14 cellular contexts compared by ENCODE assay signal in the genomic region with DNA sequence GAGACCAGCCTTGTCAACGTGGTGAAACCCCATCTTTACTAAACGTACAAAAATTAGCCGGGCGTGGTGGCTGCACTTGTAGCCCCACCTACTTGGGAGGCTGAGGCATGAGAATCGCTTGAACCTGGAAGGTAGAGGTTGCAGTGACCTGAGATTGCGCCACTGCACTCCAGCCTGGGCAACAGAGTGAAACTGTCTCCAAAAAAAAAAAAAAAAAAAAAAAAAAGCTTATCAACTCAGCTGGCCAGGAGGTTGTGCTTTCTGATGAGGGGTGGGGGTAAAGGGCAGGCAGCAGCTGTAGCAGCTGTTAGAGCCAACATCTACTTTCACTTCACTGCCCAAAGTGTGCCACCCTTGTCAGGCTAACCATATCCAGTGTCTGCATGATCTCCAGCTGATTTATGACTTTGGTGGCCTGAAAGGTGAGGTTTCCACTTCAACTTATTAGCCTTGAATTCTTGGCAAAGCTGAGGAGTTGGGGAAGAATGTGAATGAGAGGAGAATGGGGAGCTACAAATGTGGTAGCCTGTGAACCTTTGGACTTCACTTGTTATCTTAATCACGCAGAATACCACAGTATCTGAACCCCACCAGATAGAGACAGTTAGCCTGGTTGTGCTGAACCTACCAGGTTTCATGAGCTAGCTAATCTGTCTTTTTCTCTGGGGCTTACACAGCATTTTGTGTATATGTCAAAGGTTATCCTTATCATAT. TPM values are rescaled to one million over a fixed set of nuclear protein-coding genes. Genes with fewer than 3 reads are reported as not detected.
DNase-seq lines count a peak whose midpoint lies in the region; ATAC-seq, FAIRE-seq and TF ChIP-seq lines count a peak whose summit lies in the region.
"Had no signal": no experiment of that assay in that cellular context is flagged by ENCODE, and none has a peak within 500 bp of the region (broad histone marks: within the 10 kb centered on the region; RNA-seq: fewer than 3 reads in every experiment).

No MANE protein-coding gene starts in this region.

- H2AFZ ChIP-seq in astrocyte (ENCODE audit: low read depth, low read length), result no peak overlapping the region

- H3K4me3 ChIP-seq in A549 (no peak overlapping the region), astrocyte (ENCODE audit: insufficient read depth, low read depth, low read length) (no peak overlapping the region), liver (ENCODE audit: low read depth in 1 of 3, low read length in 3 of 3) (peak overlapping the region in 2 of 3 donors; percentile 4 to 14), suprapubic skin (no peak overlapping the region)

- H3K4me1 Mint-ChIP-seq in astrocyte (ENCODE audit: low read depth, unreplicated experiment), result peaks cover 40% of the 10 kb centered on the region

- H3K4me2 ChIP-seq in A549, result peak overlapping the region; percentile 74
- no peak overlapping the region for H3K4me2 ChIP-seq in astrocyte (ENCODE audit: low read length)

- TF ChIP-seq RAD21 in A549 (conservative IDR thresholded peaks at IDR 0.05 in 1 of 2, IDR thresholded peaks at IDR 0.05 in 1 of 2), result no peak
- TF ChIP-seq RAD21 in liver (IDR thresholded peaks at IDR 0.05), result peak in 1 of 2 donors; percentile 32

- no peak for TF ChIP-seq CTCF in A549 (IDR thresholded peaks at IDR 0.05)
- no peak for TF ChIP-seq CTCF in astrocyte (IDR thresholded peaks at IDR 0.05; ENCODE audit: insufficient read depth, low read depth, low read length)
- TF ChIP-seq CTCF in liver (IDR thresholded peaks at IDR 0.05; ENCODE audit: low read depth, low read length, missing input control), result no peak
- no peak for TF ChIP-seq CTCF in suprapubic skin (IDR thresholded peaks at IDR 0.05)

- peaks cover 13% of the 10 kb centered on the region for H4K20me1 ChIP-seq in astrocyte (ENCODE audit: insufficient read depth, low read length)

- H3K27ac ChIP-seq in A549, result peak overlapping the region; percentile 87 to 92
- H3K27ac ChIP-seq in astrocyte (ENCODE audit: low read depth, low read length), result peak overlapping the region; percentile 13
- H3K27ac ChIP-seq in liver (ENCODE audit: low read depth in 1 of 2, low read length in 2 of 2), result peak overlapping the region; percentile 80 to 83
- no peak overlapping the region for H3K27ac ChIP-seq in suprapubic skin

- no peak overlapping the region for H3K9ac ChIP-seq in astrocyte (ENCODE audit: low read length)
- H3K9ac ChIP-seq in liver (ENCODE audit: low read depth in 1 of 2, low read length in 2 of 2), result no peak overlapping the region

- H3K79me2 ChIP-seq in astrocyte (ENCODE audit: insufficient read depth, low read length), result peaks cover 78% of the 10 kb centered on the region

- WGBS in A549 (ENCODE audit: missing lambda C conversion rate), result 43% methylated on average over 7 of the region's 7 CpGs
- WGBS in liver, result 29% methylated on average over 7 of the region's 7 CpGs
- 86% methylated on average over 7 of the region's 7 CpGs for WGBS in suprapubic skin

- no peak for FAIRE-seq in A549 (lab: Jason Lieb, UNC)
- FAIRE-seq in astrocyte (lab: Jason Lieb, UNC), result no peak
- FAIRE-seq: bronchial epithelial cell had no signal

- peak overlapping the region; percentile 74 for H3K27ac Mint-ChIP-seq in astrocyte (ENCODE audit: unreplicated experiment)
- H3K27ac Mint-ChIP-seq: B cell had no signal

- no peak overlapping the region for H3K4me3 Mint-ChIP-seq in astrocyte (ENCODE audit: unreplicated experiment)
- H3K4me3 Mint-ChIP-seq: B cell had no signal

- peaks cover 70% of the 10 kb centered on the region for H3K4me1 ChIP-seq in A549
- peaks cover 49% of the 10 kb centered on the region for H3K4me1 ChIP-seq in astrocyte (ENCODE audit: insufficient read depth, low read length)
- peaks cover 14 to 33% (median 25%) of the 10 kb centered on the region in 4 donors for H3K4me1 ChIP-seq in liver (ENCODE audit: control insufficient read depth in 4 of 4, insufficient read depth in 4 of 4, low read length in 3 of 4)
- H3K4me1 ChIP-seq in suprapubic skin, result no peaks in the 10 kb centered on the region

- peaks cover 3% of the 10 kb centered on the region for H3K36me3 Mint-ChIP-seq in astrocyte (ENCODE audit: low read depth, unreplicated experiment)

- ATAC-seq in A549 (peak in 1 of 2 experiments; percentile 42; a peak in 3 of 6 replicates), HG02840 (IDR thresholded peaks at IDR 0.05; ENCODE audit: low FRiP score, unreplicated experiment) (no peak)

- no peaks in the 10 kb centered on the region for H3K9me3 ChIP-seq in A549
- no peaks in the 10 kb centered on the region for H3K9me3 ChIP-seq in astrocyte (ENCODE audit: insufficient read depth, low read depth, low read length)
- H3K9me3 ChIP-seq in liver (ENCODE audit: control insufficient read depth in 4 of 4, low read length in 3 of 4), result no peaks in the 10 kb centered on the region
- no peaks in the 10 kb centered on the region for H3K9me3 ChIP-seq in suprapubic skin

- DNase-seq in A549 (ENCODE audit: low read depth in 1 of 2, low spot score in 1 of 2), result peak in 1 of 2 experiments; percentile 65
- peak in 74 of 76 experiments; percentile 17 to 95 (median 66) for DNase-seq in HUDEP-2 (lab: John Stamatoyannopoulos, UW; ENCODE audit: unreplicated experiment in 76 of 76)
- DNase-seq in astrocyte (ENCODE audit: low read depth), result peak; percentile 63
- no peak for DNase-seq in cerebellar nuclear complex (lab: John Stamatoyannopoulos, UW)
- DNase-seq in stimulated activated CD4-positive, alpha-beta T cell treated with anti-CD3 and anti-CD28 coated beads, Interleukin-4, amount 100 ng/mL, for 1 hour, result no peak
- DNase-seq in suprapubic skin (ENCODE audit: low spot score in 2 of 2), result no peak
- DNase-seq: HCEC 1CT, IMR-90, NCI-H2081, retina had no signal

- H3K36me3 ChIP-seq in astrocyte (ENCODE audit: insufficient read depth, low read length) (no peaks in the 10 kb centered on the region), liver (ENCODE audit: control insufficient read depth in 4 of 4, insufficient read depth in 3 of 4, low read depth in 1 of 4, low read length in 3 of 4) (no peaks in the 10 kb centered on the region), suprapubic skin (no peaks in the 10 kb centered on the region)

- POLR2A ChIA-PET in A549 (lab: Yijun Ruan, JAX), result interaction anchor here (0.6 kb wide), 1 partner anchor 309 kb away, joined by 7 read pairs; no protein-coding TSS in a partner anchor

- CTCF ChIA-PET in A549 (lab: Yijun Ruan, JAX), result interaction anchor here (0.7 to 2.5 kb wide), 5 partner anchors 9 to 67 kb away, joined by 3 to 10 read pairs (median 4); no protein-coding TSS in a partner anchor

- no peaks in the 10 kb centered on the region for H3K9me3 Mint-ChIP-seq in astrocyte (ENCODE audit: unreplicated experiment)

- TF ChIP-seq POLR2A in A549 (IDR thresholded peaks at IDR 0.05; ENCODE audit: low read length), result no peak
- no peak for TF ChIP-seq POLR2A in suprapubic skin (IDR thresholded peaks at IDR 0.05)

- TF ChIP-seq EP300 in A549 (IDR thresholded peaks at IDR 0.05) (no peak), suprapubic skin (IDR thresholded peaks at IDR 0.05) (no peak)

- no peaks in the 10 kb centered on the region for H3K27me3 ChIP-seq in astrocyte (ENCODE audit: insufficient read depth, low read length)
- H3K27me3 ChIP-seq in liver (ENCODE audit: control insufficient read depth in 4 of 4, insufficient read depth in 4 of 4, low read length in 3 of 4), result no peaks in the 10 kb centered on the region
- no peaks in the 10 kb centered on the region for H3K27me3 ChIP-seq in suprapubic skin

- H3K27me3 Mint-ChIP-seq in astrocyte (ENCODE audit: low read depth, unreplicated experiment), result no peaks in the 10 kb centered on the region
- H3K27me3 Mint-ChIP-seq: B cell had no signal

TF ChIP-seq in A549, 52 proteins besides CTCF, POLR2A, EP300 and RAD21 (continues in another document):
- TF ChIP-seq JUNB (IDR thresholded peaks at IDR 0.05) (peak; percentile 16; the same call in 1 of the 2 replicates), GATA3 (IDR thresholded peaks at IDR 0.05; ENCODE audit: borderline replicate concordance) (peak; percentile 57; the same call in 1 of the 2 replicates)

TF ChIP-seq in liver, 16 proteins besides CTCF, POLR2A, EP300 and RAD21 (continues in another document):
- TF ChIP-seq TAF1 (conservative IDR thresholded peaks at IDR 0.05) (peak; percentile 12), RXRA (IDR thresholded peaks at IDR 0.05) (peak; percentile 84 to 89), GABPA (IDR thresholded peaks at IDR 0.05 in 1 of 2, conservative IDR thresholded peaks at IDR 0.05 in 1 of 2) (no peak), NR2F2 (IDR thresholded peaks at IDR 0.05) (peak; percentile 70)
- TF ChIP-seq, protein P1, sequence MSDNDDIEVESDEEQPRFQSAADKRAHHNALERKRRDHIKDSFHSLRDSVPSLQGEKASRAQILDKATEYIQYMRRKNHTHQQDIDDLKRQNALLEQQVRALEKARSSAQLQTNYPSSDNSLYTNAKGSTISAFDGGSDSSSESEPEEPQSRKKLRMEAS (IDR thresholded peaks at IDR 0.05), result peak; percentile 53

RNA-seq across cellular contexts. Expression of a gene that starts 19.6 kb away (rescaled TPM):
- polyA plus RNA-seq in A549 (2011; rRNA removed) (102 and 105 TPM in 2 replicates), A549 (2017; fragmentation: RNase III; extraction: RNeasy Plus Mini Kit Qiagen cat#74134 plus additional on column Dnase treatment) (79.0 to 87.2 TPM (median 80.3 TPM) in 3 replicates), liver (10 to 100 TPM; 10.2 to 16.5 TPM)
- 81.5 and 94.2 TPM in 2 replicates for polyA plus RNA-seq in A549 (2012; cell fraction: cytosol; rRNA removed)
- polyA plus RNA-seq in A549 (2012; cell fraction: nucleus; rRNA removed), result 108 and 144 TPM in 2 replicates
- polyA minus RNA-seq in A549 (2011; rRNA and poly(A)+ RNA removed), result 132 and 152 TPM in 2 replicates
- total RNA-seq in astrocyte (62.3 and 73.4 TPM in 2 replicates), liver (10 to 100 TPM; 11.9 to 31.1 TPM), suprapubic skin (10 to 100 TPM; 19.6 to 36.0 (median 26.3) TPM)

RNA-seq across cellular contexts. Expression of a gene that starts 20.1 kb away (rescaled TPM):
- polyA plus RNA-seq in A549 (2011; rRNA removed) (6.9 and 7.6 TPM in 2 replicates), A549 (2017; fragmentation: RNase III; extraction: RNeasy Plus Mini Kit Qiagen cat#74134 plus additional on column Dnase treatment) (4.3 to 5.0 TPM (median 4.9 TPM) in 3 replicates), liver (1 to 10 TPM in 1 of 2 donors, under 1 TPM in 1; 0.59 to 2.1 TPM)
- polyA plus RNA-seq in A549 (2012; cell fraction: cytosol; rRNA removed), result 3.5 and 5.2 TPM in 2 replicates
- polyA plus RNA-seq in A549 (2012; cell fraction: nucleus; rRNA removed), result 4.0 and 9.9 TPM in 2 replicates
- polyA minus RNA-seq in A549 (2011; rRNA and poly(A)+ RNA removed), result 27.9 and 28.7 TPM in 2 replicates
- total RNA-seq in astrocyte (7.6 and 7.8 TPM in 2 replicates), liver (1 to 10 TPM; 5.6 to 7.9 TPM), suprapubic skin (10 to 100 TPM in 1 of 4 donors, 1 to 10 TPM in 3; 3.6 to 25.3 (median 5.2) TPM)

RNA-seq across cellular contexts. Expression of a gene that starts 50.2 kb away (rescaled TPM):
- polyA plus RNA-seq in A549 (2011; rRNA removed) (7.6 and 7.7 TPM in 2 replicates), A549 (2017; fragmentation: RNase III; extraction: RNeasy Plus Mini Kit Qiagen cat#74134 plus additional on column Dnase treatment) (6.0 to 7.9 TPM (median 6.6 TPM) in 3 replicates), liver (1 to 10 TPM; 2.6 to 6.3 TPM)
- 5.2 and 6.7 TPM in 2 replicates for polyA plus RNA-seq in A549 (2012; cell fraction: cytosol; rRNA removed)
- 61.1 and 61.2 TPM in 2 replicates for polyA plus RNA-seq in A549 (2012; cell fraction: nucleus; rRNA removed)
- 8.7 and 15.0 TPM in 2 replicates for polyA minus RNA-seq in A549 (2011; rRNA and poly(A)+ RNA removed)
- total RNA-seq in astrocyte (14.1 and 15.2 TPM in 2 replicates), liver (1 to 10 TPM; 2.4 to 5.9 TPM), suprapubic skin (10 to 100 TPM in 1 of 4 donors, 1 to 10 TPM in 3; 2.9 to 18.6 (median 7.2) TPM)

Comparison
In these comparisons a context has a peak if more than half of its experiments do, and no peak if none do; other contexts are left out.
1. DNase-seq: peak in HUDEP-2 (74 of 76) and astrocyte (single experiment); none in cerebellar nuclear complex (0 of 2), stimulated activated CD4-positive, alpha-beta T cell treated with anti-CD3 and anti-CD28 coated beads, Interleukin-4, amount 100 ng/mL, for 1 hour (single experiment) and suprapubic skin (0 of 2).
2. H3K4me3 ChIP-seq: peak in liver (2 of 3); none in A549 (single experiment), astrocyte (single experiment) and suprapubic skin (single experiment).